1 cellular context compared by ENCODE assay signal in genomic region chr6:106339334-106340029, GRCh38.
TF ChIP-seq lines count a peak whose summit lies in the region.

No MANE protein-coding gene starts in this region.

TF ChIP-seq in HEK293, 187 proteins besides CTCF, POLR2A, EP300 and RAD21 (continued from another document):
- TF ChIP-seq TSHZ1 (tag by site-specific recombination; IDR thresholded peaks at IDR 0.05; ENCODE audit: borderline replicate concordance), result no peak
- no peak for TF ChIP-seq ZNF501 (tag by site-specific recombination; IDR thresholded peaks at IDR 0.05)
- no peak for TF ChIP-seq ZNF707 (tag by site-specific recombination; IDR thresholded peaks at IDR 0.05)
- TF ChIP-seq ZNF223 (tag by site-specific recombination; IDR thresholded peaks at IDR 0.05), result no peak
- TF ChIP-seq TRIM28 (IDR thresholded peaks at IDR 0.05; ENCODE audit: borderline replicate concordance, low read length), result no peak
- TF ChIP-seq ZNF133 (tag by site-specific recombination; IDR thresholded peaks at IDR 0.05), result no peak
- no peak for TF ChIP-seq SCRT2 (tag by site-specific recombination; IDR thresholded peaks at IDR 0.05)
- no peak for TF ChIP-seq ZNF394 (tag by site-specific recombination; IDR thresholded peaks at IDR 0.05; ENCODE audit: borderline replicate concordance)
- TF ChIP-seq ZNF416 (tag by site-specific recombination; IDR thresholded peaks at IDR 0.05), result no peak
- TF ChIP-seq ZIC2 (tag by site-specific recombination; IDR thresholded peaks at IDR 0.05), result peak; percentile 17; the same call in 1 of the 2 replicates
- no peak for TF ChIP-seq AEBP2 (tag by site-specific recombination; IDR thresholded peaks at IDR 0.05; ENCODE audit: borderline replicate concordance)
- TF ChIP-seq ZNF248 (tag by site-specific recombination; IDR thresholded peaks at IDR 0.05), result no peak
- no peak for TF ChIP-seq ELK4 (IDR thresholded peaks at IDR 0.05; ENCODE audit: borderline replicate concordance, low read depth, low read length)
- no peak for TF ChIP-seq ATF2 (tag by site-specific recombination; IDR thresholded peaks at IDR 0.05; ENCODE audit: low read depth)
- TF ChIP-seq ZNF580 (tag by site-specific recombination; IDR thresholded peaks at IDR 0.05), result 0 out of 2 replicates have a peak, but pooled peaks have one; percentile 36
- no peak for TF ChIP-seq KLF10 (tag by site-specific recombination; IDR thresholded peaks at IDR 0.05)
TF ChIP-seq in HEK293: peak in this region for 12.
